In the genomic region with DNA sequence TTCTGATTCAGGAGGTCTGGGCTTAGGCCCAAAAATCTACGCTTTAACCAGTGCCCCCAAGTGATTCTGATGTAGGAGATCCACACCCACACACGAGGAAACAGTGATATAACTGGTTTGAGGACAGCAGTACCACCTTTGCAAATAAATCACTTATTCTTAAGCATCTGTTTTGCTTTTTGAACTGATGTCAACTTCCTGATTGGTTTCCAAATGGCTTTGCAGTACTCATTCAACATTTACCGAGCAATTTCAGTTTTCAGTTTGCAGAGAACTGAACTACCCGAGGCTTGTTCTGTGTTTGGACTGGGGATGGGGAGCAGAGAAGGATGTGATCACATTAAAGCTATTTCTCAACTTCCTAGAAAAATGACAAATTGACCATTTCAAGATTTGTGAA, we compare ENCODE assay signal across 8 cellular contexts. TPM values are rescaled to one million over a fixed set of nuclear protein-coding genes. Genes with fewer than 3 reads are reported as not detected.
DNase-seq lines count a peak whose midpoint lies in the region; ATAC-seq and TF ChIP-seq lines count a peak whose summit lies in the region.

No MANE protein-coding gene starts in this region.

- peaks cover 3% of the 10 kb centered on the region for H3K36me3 Mint-ChIP-seq in stimulated activated naive CD8-positive, alpha-beta T cell treated with anti-CD3 and anti-CD28 coated beads, Interleukin-15, Interleukin-2, amounts not matched to agents 100 ng/mL and 50 ng/mL, for 24 hours (ENCODE audit: low read depth)
- peaks cover 1% of the 10 kb centered on the region for H3K36me3 Mint-ChIP-seq in chondrocyte (ENCODE audit: low read depth)

- H3K4me1 Mint-ChIP-seq in stimulated activated naive CD8-positive, alpha-beta T cell treated with anti-CD3 and anti-CD28 coated beads, Interleukin-15, Interleukin-2, amounts not matched to agents 100 ng/mL and 50 ng/mL, for 24 hours (ENCODE audit: low read depth): peaks cover 29% of the 10 kb centered on the region
- H3K4me1 Mint-ChIP-seq in chondrocyte (ENCODE audit: low read depth): peaks cover 17% of the 10 kb centered on the region

- no peaks in the 10 kb centered on the region for H3K27me3 Mint-ChIP-seq in stimulated activated naive CD8-positive, alpha-beta T cell treated with anti-CD3 and anti-CD28 coated beads, Interleukin-15, Interleukin-2, amounts not matched to agents 100 ng/mL and 50 ng/mL, for 24 hours
- peaks cover 2% of the 10 kb centered on the region for H3K27me3 Mint-ChIP-seq in chondrocyte (ENCODE audit: low read depth)

- peak overlapping the region; percentile 63 for H3K27ac Mint-ChIP-seq in stimulated activated naive CD8-positive, alpha-beta T cell treated with anti-CD3 and anti-CD28 coated beads, Interleukin-15, Interleukin-2, amounts not matched to agents 100 ng/mL and 50 ng/mL, for 24 hours
- H3K27ac Mint-ChIP-seq in chondrocyte (ENCODE audit: unreplicated experiment): no peak overlapping the region

- H3K4me3 Mint-ChIP-seq in stimulated activated naive CD8-positive, alpha-beta T cell treated with anti-CD3 and anti-CD28 coated beads, Interleukin-15, Interleukin-2, amounts not matched to agents 100 ng/mL and 50 ng/mL, for 24 hours: peak overlapping the region; percentile 78
- H3K4me3 Mint-ChIP-seq in chondrocyte (ENCODE audit: unreplicated experiment): peak overlapping the region; percentile 75

- TF ChIP-seq CTCF in chondrocyte (IDR thresholded peaks at IDR 0.05): no peak

- H3K9me3 Mint-ChIP-seq in stimulated activated naive CD8-positive, alpha-beta T cell treated with anti-CD3 and anti-CD28 coated beads, Interleukin-15, Interleukin-2, amounts not matched to agents 100 ng/mL and 50 ng/mL, for 24 hours: no peaks in the 10 kb centered on the region
- no peaks in the 10 kb centered on the region for H3K9me3 Mint-ChIP-seq in chondrocyte (ENCODE audit: low read depth)

- no peak for ATAC-seq in stimulated activated naive CD8-positive, alpha-beta T cell treated with anti-CD3 and anti-CD28 coated beads, Interleukin-15, Interleukin-2, amounts not matched to agents 100 U/mL and 50 U/mL, for 24 hours
- peak; percentile 28 for ATAC-seq in HG03565 (IDR thresholded peaks at IDR 0.05; ENCODE audit: unreplicated experiment)

- no peak for DNase-seq in stimulated activated naive CD8-positive, alpha-beta T cell treated with anti-CD3 and anti-CD28 coated beads, Interleukin-15, Interleukin-2, amounts not matched to agents 100 U/mL and 50 U/mL, for 24 hours
- no peak for DNase-seq in chondrocyte (ENCODE audit: low spot score)
- DNase-seq in HK-2 (ENCODE audit: unreplicated experiment): no peak
- DNase-seq in NCI-H187 (lab: John Stamatoyannopoulos, UW): no peak
- no peak for DNase-seq in EL
- DNase-seq in GM19240 (ENCODE audit: insufficient read length, low spot score): no peak

RNA-seq across cellular contexts. Expression of a gene that starts 1.1 kb away (rescaled TPM):
- total RNA-seq in chondrocyte: 41.2 to 50.1 TPM (median 48.1 TPM) in 3 replicates
